ENCODE assay signal across 6 cellular contexts in genomic region chrX:67939270-67939669, GRCh38.
"Had no signal": no experiment of that assay in that cellular context is flagged by ENCODE, and none has a peak within 500 bp of the region (broad histone marks: within the 10 kb centered on the region; RNA-seq: fewer than 3 reads in every experiment).

No MANE protein-coding gene starts in this region.

- H3K4me1 Mint-ChIP-seq: IgD-negative memory B cell had no signal

- FAIRE-seq: HTR-8/SVneo, K562 had no signal

- H3K36me3 Mint-ChIP-seq: IgD-negative memory B cell had no signal

- H3K4me3 Mint-ChIP-seq: IgD-negative memory B cell had no signal

- H3K27ac ChIP-seq: HL-60 had no signal

- H3K27ac Mint-ChIP-seq: IgD-negative memory B cell had no signal

- H3K27me3 Mint-ChIP-seq: IgD-negative memory B cell had no signal

- ATAC-seq: K562 had no signal

- DNase-seq: IMR-90, KBM-7 had no signal

- H3K9me3 Mint-ChIP-seq: IgD-negative memory B cell had no signal

- H3K4me3 ChIP-seq: K562 had no signal
